9 cellular contexts compared by ENCODE assay signal in the genomic region with DNA sequence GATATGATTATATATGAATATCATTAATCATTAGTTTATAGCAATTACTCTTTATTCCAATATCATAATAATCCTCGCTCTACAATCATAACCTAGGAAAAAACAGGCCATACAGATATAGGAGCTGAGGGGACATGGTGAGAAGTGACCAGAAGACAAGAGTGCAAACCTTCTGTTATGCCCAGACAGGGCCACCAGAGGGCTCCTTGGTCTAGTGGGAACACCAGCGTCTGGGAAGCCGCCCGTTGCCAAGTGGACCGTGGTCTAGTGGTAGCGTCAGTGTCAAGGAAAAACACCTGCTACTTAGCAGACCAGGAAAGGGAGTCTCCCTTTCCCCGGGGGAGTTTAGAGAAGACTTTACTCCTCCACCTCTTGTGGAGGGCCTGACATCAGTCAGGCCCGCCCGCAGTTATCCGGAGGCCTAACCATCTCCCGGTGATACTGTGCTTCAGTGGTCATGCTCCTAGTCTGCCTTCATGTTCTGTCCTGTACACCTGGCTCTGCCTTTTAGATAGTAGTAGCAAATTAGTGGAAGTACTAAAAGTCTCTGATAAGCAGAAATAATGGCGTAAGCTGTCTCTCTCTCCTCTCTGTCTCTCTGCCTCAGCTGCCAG. TPM values are rescaled to one million over a fixed set of nuclear protein-coding genes. Genes with fewer than 3 reads are reported as not detected.
DNase-seq lines count a peak whose midpoint lies in the region; ATAC-seq, FAIRE-seq and TF ChIP-seq lines count a peak whose summit lies in the region.
"Not testable (repeated sequence)": the region's sequence is repeated elsewhere in the genome, so short reads cannot be mapped to it uniquely, and the experiment has no call there.
"Had no signal": no experiment of that assay in that cellular context is flagged by ENCODE, and none has a peak within 500 bp of the region (broad histone marks: within the 10 kb centered on the region; RNA-seq: fewer than 3 reads in every experiment).

No MANE protein-coding gene starts in this region.

- CTCF ChIA-PET in CD4-positive, alpha-beta memory T cell (lab: Charles Lee; ENCODE audit: partially characterized antibody) = interaction anchor here (1.0 to 1.8 kb wide), 6 partner anchors 10 to 110 kb away, joined by 3 to 9 read pairs (median 4); a partner anchor contains a TSS
- CTCF ChIA-PET in WTC11 (lab: Charles Lee) = interaction anchor here (0.6 to 1.4 kb wide), 6 partner anchors 9 to 245 kb away, joined by 3 to 5 read pairs (median 3); no protein-coding TSS in a partner anchor

- not testable (repeated sequence) for H3K9me3 Mint-ChIP-seq in CD4-positive, alpha-beta memory T cell; astrocyte (ENCODE audit: unreplicated experiment); glutamatergic neuron (ENCODE audit: unreplicated experiment); natural killer cell treated with Interleukin-12 subunit alpha and Interleukin-12 subunit beta and Interleukin-15 and Interleukin-18, amount 100 ng/mL, for 72 hours
- peaks cover 17% of the 10 kb centered on the region for H3K9me3 Mint-ChIP-seq in WTC11

- H3K27ac Mint-ChIP-seq in CD4-positive, alpha-beta memory T cell = peak overlapping the region in 1 of 7 donors; percentile 70
- H3K27ac Mint-ChIP-seq in WTC11; astrocyte (ENCODE audit: unreplicated experiment); glutamatergic neuron (ENCODE audit: unreplicated experiment); natural killer cell treated with Interleukin-12 subunit alpha and Interleukin-12 subunit beta and Interleukin-15 and Interleukin-18, amount 100 ng/mL, for 72 hours: not testable (repeated sequence)

- H3K36me3 Mint-ChIP-seq in CD4-positive, alpha-beta memory T cell = peaks cover 37 to 45% of the 10 kb centered on the region in 2 donors
- peaks cover 48% of the 10 kb centered on the region for H3K36me3 Mint-ChIP-seq in WTC11
- peaks cover 30% of the 10 kb centered on the region for H3K36me3 Mint-ChIP-seq in astrocyte (ENCODE audit: low read depth, unreplicated experiment)
- peaks cover 14% of the 10 kb centered on the region for H3K36me3 Mint-ChIP-seq in glutamatergic neuron (ENCODE audit: unreplicated experiment)
- H3K36me3 Mint-ChIP-seq in natural killer cell treated with Interleukin-12 subunit alpha and Interleukin-12 subunit beta and Interleukin-15 and Interleukin-18, amount 100 ng/mL, for 72 hours = not testable (repeated sequence)

- peak in 3 of 5 donors; percentile 13 to 32 (median 18) for DNase-seq in CD4-positive, alpha-beta memory T cell
- DNase-seq in HT-29 (ENCODE audit: low spot score) (peak; percentile 79), NCI-H69 (lab: John Stamatoyannopoulos, UW) (peak; percentile 57), WTC11 (ENCODE audit: low spot score) (peak; percentile 86), astrocyte (ENCODE audit: low read depth) (peak; percentile 47), glutamatergic neuron (peak; percentile 82)
- peak; percentile 67 for DNase-seq in natural killer cell treated with Interleukin-12 subunit alpha and Interleukin-12 subunit beta and Interleukin-15 and Interleukin-18, amount 100 ng/mL, for 72 hours (ENCODE audit: low spot score)
- peak; percentile 39 to 50 for DNase-seq in stimulated activated CD8-positive, alpha-beta memory T cell treated with anti-CD3 and anti-CD28 coated beads, Interleukin-2, amount 100 ng/mL, for 48 hours (ENCODE audit: low read depth in 2 of 2)

- not testable (repeated sequence) for H3K9me3 ChIP-seq in CD4-positive, alpha-beta memory T cell (ENCODE audit: control insufficient read depth in 1 of 2, low read length in 2 of 2); astrocyte (ENCODE audit: insufficient read depth, low read depth, low read length)

- not testable (repeated sequence) for H3K4me3 Mint-ChIP-seq in CD4-positive, alpha-beta memory T cell; WTC11; astrocyte (ENCODE audit: unreplicated experiment); natural killer cell treated with Interleukin-12 subunit alpha and Interleukin-12 subunit beta and Interleukin-15 and Interleukin-18, amount 100 ng/mL, for 72 hours
- peak overlapping the region; percentile 20 for H3K4me3 Mint-ChIP-seq in glutamatergic neuron (ENCODE audit: unreplicated experiment)

- not testable (repeated sequence) for H3K27ac ChIP-seq in CD4-positive, alpha-beta memory T cell (ENCODE audit: low read depth, low read length); astrocyte (ENCODE audit: low read depth, low read length)

- H2AFZ ChIP-seq in astrocyte (ENCODE audit: low read depth, low read length) = not testable (repeated sequence)

- peaks cover 8 to 19% (median 12%) of the 10 kb centered on the region in 4 donors for H3K4me1 Mint-ChIP-seq in CD4-positive, alpha-beta memory T cell
- not testable (repeated sequence) for H3K4me1 Mint-ChIP-seq in WTC11; astrocyte (ENCODE audit: low read depth, unreplicated experiment); glutamatergic neuron (ENCODE audit: low read depth, unreplicated experiment); natural killer cell treated with Interleukin-12 subunit alpha and Interleukin-12 subunit beta and Interleukin-15 and Interleukin-18, amount 100 ng/mL, for 72 hours (ENCODE audit: low read depth in 2 of 2)

- not testable (repeated sequence) for H3K27me3 Mint-ChIP-seq in CD4-positive, alpha-beta memory T cell; WTC11 (ENCODE audit: low read depth); astrocyte (ENCODE audit: low read depth, unreplicated experiment); glutamatergic neuron (ENCODE audit: unreplicated experiment); natural killer cell treated with Interleukin-12 subunit alpha and Interleukin-12 subunit beta and Interleukin-15 and Interleukin-18, amount 100 ng/mL, for 72 hours

- not testable (repeated sequence) for H3K4me1 ChIP-seq in CD4-positive, alpha-beta memory T cell (ENCODE audit: insufficient read depth, low read length); astrocyte (ENCODE audit: insufficient read depth, low read length)

- not testable (repeated sequence) for H3K9ac ChIP-seq in astrocyte (ENCODE audit: low read length)

- FAIRE-seq in astrocyte (lab: Jason Lieb, UNC) = not testable (repeated sequence)

- not testable (repeated sequence) for H3K4me3 ChIP-seq in CD4-positive, alpha-beta memory T cell (ENCODE audit: low read length in 2 of 2); astrocyte (ENCODE audit: insufficient read depth, low read depth, low read length)

- intact Hi-C loops in CD4-positive, alpha-beta memory T cell (cut with micrococcal nuclease) = loop anchor here (1.0 kb wide), 1 partner anchor 138 kb away; no protein-coding TSS in a partner anchor

- not testable (repeated sequence) for H3K79me2 ChIP-seq in astrocyte (ENCODE audit: insufficient read depth, low read length)

- not testable (repeated sequence) for H4K20me1 ChIP-seq in astrocyte (ENCODE audit: insufficient read depth, low read length)

- POLR2A ChIA-PET in CD4-positive, alpha-beta memory T cell (lab: Charles Lee; ENCODE audit: partially characterized antibody) = interaction anchor here (0.8 kb wide), 1 partner anchor 18 kb away, joined by 4 read pairs; no protein-coding TSS in a partner anchor
- POLR2A ChIA-PET in WTC11 (lab: Charles Lee) = not testable (repeated sequence)

- ATAC-seq in WTC11; natural killer cell treated with Interleukin-12 subunit alpha and Interleukin-12 subunit beta and Interleukin-15 and Interleukin-18, amount 100 ng/mL, for 72 hours: not testable (repeated sequence)

- H3K27me3 ChIP-seq in CD4-positive, alpha-beta memory T cell (ENCODE audit: insufficient read depth, low read length); astrocyte (ENCODE audit: insufficient read depth, low read length): not testable (repeated sequence)

- H3K4me2 ChIP-seq in astrocyte (ENCODE audit: low read length) = not testable (repeated sequence)

- TF ChIP-seq CTCF in WTC11 (IDR thresholded peaks at IDR 0.05) (peak; percentile 52), astrocyte (IDR thresholded peaks at IDR 0.05; ENCODE audit: insufficient read depth, low read depth, low read length) (peak; percentile 51), glutamatergic neuron (IDR thresholded peaks at IDR 0.05; ENCODE audit: partially characterized antibody, unreplicated experiment) (peak; percentile 65)

- peaks cover 25% of the 10 kb centered on the region for H3K36me3 ChIP-seq in CD4-positive, alpha-beta memory T cell (ENCODE audit: insufficient read depth, low read length)
- H3K36me3 ChIP-seq in astrocyte (ENCODE audit: insufficient read depth, low read length) = peaks cover 14% of the 10 kb centered on the region

RNA-seq across cellular contexts. Expression of a gene that starts 26.5 kb away (rescaled TPM):
- total RNA-seq in CD4-positive, alpha-beta memory T cell = 10 to 100 TPM; 24.6 to 25.4 TPM
- polyA plus RNA-seq in CD4-positive, alpha-beta memory T cell = 10 to 100 TPM; 26.4 to 41.5 TPM
- 1.1 and 2.1 TPM in 2 replicates for total RNA-seq in HT-29 (2014; rRNA removed; shearing (Covaris generic))
- total RNA-seq in WTC11 (2021) (11.1 to 13.7 TPM (median 12.6 TPM) in 3 replicates), astrocyte (15.4 and 16.3 TPM in 2 replicates), glutamatergic neuron (ENCODE audit: unreplicated experiment) (15.4 TPM)
- 10 to 100 TPM in 1 of 2 donors, 1 to 10 TPM in 1; 4.3 to 10.8 TPM for total RNA-seq in natural killer cell treated with Interleukin-12 subunit alpha and Interleukin-12 subunit beta and Interleukin-15 and Interleukin-18, amount 100 ng/mL, for 72 hours

RNA-seq across cellular contexts. Expression of a gene that starts 32.0 kb away (rescaled TPM):
- total RNA-seq in CD4-positive, alpha-beta memory T cell = not detected
- polyA plus RNA-seq in CD4-positive, alpha-beta memory T cell = not detected
- total RNA-seq in HT-29 (2014; rRNA removed; shearing (Covaris generic)) = not detected in 2 replicates
- total RNA-seq in WTC11 (2021) = not detected in 3 replicates
- total RNA-seq in astrocyte = not detected in 2 replicates
- total RNA-seq in glutamatergic neuron (ENCODE audit: unreplicated experiment) = not detected
- not detected for total RNA-seq in natural killer cell treated with Interleukin-12 subunit alpha and Interleukin-12 subunit beta and Interleukin-15 and Interleukin-18, amount 100 ng/mL, for 72 hours
- total RNA-seq: mononuclear cell had no signal

RNA-seq across cellular contexts. Expression of a gene that starts 49.9 kb away (rescaled TPM):
- 100 to 1,000 TPM; 111 TPM for total RNA-seq in CD4-positive, alpha-beta memory T cell
- polyA plus RNA-seq in CD4-positive, alpha-beta memory T cell = 10 to 100 TPM; 13.1 to 39.3 TPM
- not detected in 2 replicates for total RNA-seq in HT-29 (2014; rRNA removed; shearing (Covaris generic))
- total RNA-seq in WTC11 (2021) (0.23 to 0.66 TPM (median 0.26 TPM) in 3 replicates), astrocyte (0.17 and 0.23 TPM in 2 replicates), glutamatergic neuron (ENCODE audit: unreplicated experiment) (not detected)
- 10 to 100 TPM; 48.3 to 61.8 TPM for total RNA-seq in natural killer cell treated with Interleukin-12 subunit alpha and Interleukin-12 subunit beta and Interleukin-15 and Interleukin-18, amount 100 ng/mL, for 72 hours

Comparison
In these comparisons a context has a peak if more than half of its experiments do, and no peak if none do; other contexts are left out.
1. DNase-seq: peak in every context shown above with its lines; median percentile 86 in WTC11; 82 in glutamatergic neuron; 79 in HT-29; 67 in natural killer cell treated with Interleukin-12 subunit alpha and Interleukin-12 subunit beta and Interleukin-15 and Interleukin-18, amount 100 ng/mL, for 72 hours; 57 in NCI-H69; 47 in astrocyte; 44 in stimulated activated CD8-positive, alpha-beta memory T cell treated with anti-CD3 and anti-CD28 coated beads, Interleukin-2, amount 100 ng/mL, for 48 hours; 18 in CD4-positive, alpha-beta memory T cell.
2. RNA of a gene that starts 49.9 kb away (total RNA-seq): 111 TPM in CD4-positive, alpha-beta memory T cell and 48.3 to 61.8 TPM in natural killer cell treated with Interleukin-12 subunit alpha and Interleukin-12 subunit beta and Interleukin-15 and Interleukin-18, amount 100 ng/mL, for 72 hours; 0.23 to 0.66 TPM in WTC11, 0.17 to 0.23 TPM in astrocyte, not detected in HT-29 and not detected in glutamatergic neuron (single experiment); every median in the first group is over 10 times any median in the second.
3. Peak in every context shown above with its lines, with median percentiles within 50 percentile points of each other: CTCF ChIP-seq.